12 cellular contexts compared by ENCODE assay signal in the genomic region with DNA sequence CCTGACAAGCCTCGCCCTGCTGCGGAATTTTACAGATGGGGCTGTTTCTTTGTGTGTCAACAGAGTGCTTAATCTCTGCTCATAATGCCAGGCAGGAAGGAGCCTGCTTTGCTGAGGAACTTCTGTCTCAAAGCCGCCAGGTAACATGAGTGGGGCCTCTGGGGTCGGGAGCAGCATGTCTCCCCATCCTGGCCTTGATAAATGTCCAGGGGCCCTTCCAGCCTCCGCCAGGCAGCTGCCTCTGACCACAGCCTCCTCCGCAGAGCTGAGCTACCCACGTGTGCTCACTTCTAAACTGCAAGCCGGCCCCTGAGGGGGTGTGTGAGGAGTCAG.
DNase-seq lines count a peak whose midpoint lies in the region; ATAC-seq and TF ChIP-seq lines count a peak whose summit lies in the region.
"Had no signal": no experiment of that assay in that cellular context is flagged by ENCODE, and none has a peak within 500 bp of the region (broad histone marks: within the 10 kb centered on the region; RNA-seq: fewer than 3 reads in every experiment).

No MANE protein-coding gene starts in this region.

- H3K23ac ChIP-seq in H9 (ENCODE audit: insufficient read length, low read depth, low read length): no peak overlapping the region

- H2AFZ ChIP-seq in H9 (ENCODE audit: low read length): no peak overlapping the region

- TF ChIP-seq POLR2A in sigmoid colon (IDR thresholded peaks at IDR 0.05): no peak

- peaks cover 0 to 2% of the 10 kb centered on the region in 2 experiments; a peak in 2 of 5 replicates for H3K9me3 Mint-ChIP-seq in H9
- no peaks in the 10 kb centered on the region for H3K9me3 Mint-ChIP-seq in WTC11
- H3K9me3 Mint-ChIP-seq: CD8-positive, alpha-beta T cell had no signal

- H3K27me3 ChIP-seq in H9 (ENCODE audit: insufficient read depth, low read length): no peaks in the 10 kb centered on the region
- H3K27me3 ChIP-seq in NT2/D1 (ENCODE audit: insufficient read depth, insufficient read length): no peaks in the 10 kb centered on the region
- H3K27me3 ChIP-seq in sigmoid colon: no peaks in the 10 kb centered on the region
- H3K27me3 ChIP-seq: ovary had no signal

- H2AK5ac ChIP-seq in H9 (ENCODE audit: insufficient read length, low read length): no peak overlapping the region

- H3K27ac Mint-ChIP-seq in H9 (0 out of 7 replicates have a peak overlapping the region, but pooled peaks of 1 of the 3 experiments have one; percentile 30), WTC11 (no peak overlapping the region; the same call in 1 of the 2 replicates)
- H3K27ac Mint-ChIP-seq: CD8-positive, alpha-beta T cell had no signal

- no peak overlapping the region for H2BK120ac ChIP-seq in H9 (ENCODE audit: low read depth, low read length, poor library complexity, severe bottlenecking)

- H3K4me3 ChIP-seq in NT2/D1 (ENCODE audit: insufficient read length, low read depth) (no peak overlapping the region), fibroblast of villous mesenchyme (ENCODE audit: low read depth, low read length) (no peak overlapping the region), sigmoid colon (no peak overlapping the region)
- H3K4me3 ChIP-seq: ovary had no signal

- no peak overlapping the region for H2BK5ac ChIP-seq in H9 (ENCODE audit: insufficient read length, low read length)

- CTCF ChIA-PET in WTC11 (lab: Charles Lee): interaction anchor here (1.3 to 2.3 kb wide), 3 partner anchors 15 to 117 kb away, joined by 3 to 5 read pairs (median 5); no protein-coding TSS in a partner anchor

- H4K8ac ChIP-seq in H9 (replicated peaks; ENCODE audit: insufficient read length, low read depth, low read length): no peak overlapping the region

- H3K18ac ChIP-seq in H9 (ENCODE audit: insufficient read length, low read depth, low read length): no peak overlapping the region

- H3K27me3 Mint-ChIP-seq in H9 (ENCODE audit: low read depth): no peaks in the 10 kb centered on the region; the same call in 1 of the 2 replicates
- H3K27me3 Mint-ChIP-seq in WTC11 (ENCODE audit: low read depth): no peaks in the 10 kb centered on the region

- H4K5ac ChIP-seq in H9 (ENCODE audit: insufficient read length, low read depth, low read length): no peak overlapping the region

- no peaks in the 10 kb centered on the region for H3K9me3 ChIP-seq in H9 (ENCODE audit: control insufficient read depth, low read depth, low read length)
- peaks cover 7% of the 10 kb centered on the region; the same call in 1 of the 2 replicates for H3K9me3 ChIP-seq in NT2/D1 (ENCODE audit: insufficient read depth, low read length)
- H3K9me3 ChIP-seq in sigmoid colon: no peaks in the 10 kb centered on the region
- H3K9me3 ChIP-seq: ovary had no signal

- no peak overlapping the region for H3K4me2 ChIP-seq in H9 (ENCODE audit: insufficient read depth, insufficient read length, low read length)

- POLR2A ChIA-PET in WTC11 (lab: Charles Lee): interaction anchor here (0.5 kb wide), 1 partner anchor 111 kb away, joined by 3 read pairs; no protein-coding TSS in a partner anchor

- H3K36me3 ChIP-seq in NT2/D1 (ENCODE audit: insufficient read depth, insufficient read length, low read length) (no peaks in the 10 kb centered on the region), sigmoid colon (no peaks in the 10 kb centered on the region)
- H3K36me3 ChIP-seq: ovary had no signal

- H2BK12ac ChIP-seq in H9 (ENCODE audit: insufficient read length, low read depth, low read length): no peak overlapping the region

- DNase-seq in H9: peak; percentile 64
- DNase-seq in NT2/D1 (ENCODE audit: low read depth, low spot score): peak; percentile 72
- peak; percentile 53 for DNase-seq in fibroblast of villous mesenchyme (ENCODE audit: low read depth)
- DNase-seq in sigmoid colon: no peak
- DNase-seq in WTC11 (ENCODE audit: low spot score): no peak
- no peak for DNase-seq in OCI-M2 (lab: John Stamatoyannopoulos, UW; ENCODE audit: unreplicated experiment)
- DNase-seq: CD8-positive, alpha-beta T cell; cerebellar nuclear complex; hippocampal formation; ovary had no signal

- H3K4me3 Mint-ChIP-seq in H9 (no peak overlapping the region), WTC11 (no peak overlapping the region)
- H3K4me3 Mint-ChIP-seq: CD8-positive, alpha-beta T cell had no signal

- no peak overlapping the region for H4K91ac ChIP-seq in H9 (ENCODE audit: insufficient read length, low read depth, low read length)

- WGBS in H9 (ENCODE audit: extremely low coverage, insufficient read length, low lambda C conversion rate): no CpG with 5 or more reads among the region's 8 CpGs
- 35 to 61% methylated on average over 8 of the region's 8 CpGs for WGBS in sigmoid colon, 2 donors

- no peak overlapping the region for H3K56ac ChIP-seq in H9 (ENCODE audit: insufficient read length, low read depth, low read length)

- H3K23me2 ChIP-seq in H9 (ENCODE audit: insufficient read length, low read depth, low read length, poor library complexity, severe bottlenecking): no peaks in the 10 kb centered on the region

- ATAC-seq in WTC11 (no peak; the same call in 1 of the 2 replicates), SK-N-SH treated with all-trans-retinoic acid at 6 μM for 48 hours (no peak), HG03460 (IDR thresholded peaks at IDR 0.05; ENCODE audit: unreplicated experiment) (no peak)
- ATAC-seq: CD8-positive, alpha-beta T cell had no signal

- no peak overlapping the region for H3K14ac ChIP-seq in H9 (ENCODE audit: insufficient read depth, low read length)

- H3K4me1 Mint-ChIP-seq in H9 (peaks cover 35 to 46% of the 10 kb centered on the region in 2 experiments), WTC11 (peaks cover 48% of the 10 kb centered on the region)

- no peak overlapping the region for H2BK20ac ChIP-seq in H9 (ENCODE audit: low read depth, low read length, poor library complexity, severe bottlenecking)

- H3K4me1 ChIP-seq in H9 (ENCODE audit: insufficient read depth, low read length): no peaks in the 10 kb centered on the region; the same call in 1 of the 2 replicates
- peaks cover 42% of the 10 kb centered on the region for H3K4me1 ChIP-seq in NT2/D1 (ENCODE audit: insufficient read depth, insufficient read length)
- H3K4me1 ChIP-seq in sigmoid colon: peaks cover 0 to 95% (median 74%) of the 10 kb centered on the region in 4 donors

- no peak overlapping the region for H3K27ac ChIP-seq in H9 (ENCODE audit: insufficient read length, low read depth, low read length)
- H3K27ac ChIP-seq in sigmoid colon: peak overlapping the region; percentile 87 to 93 (median 88)

- no peak overlapping the region for H3K9ac ChIP-seq in H9 (ENCODE audit: extremely low read depth, insufficient read length, low read length)
- no peak overlapping the region for H3K9ac ChIP-seq in NT2/D1 (ENCODE audit: insufficient read length, low read depth)

- no peak for TF ChIP-seq EP300 in sigmoid colon (IDR thresholded peaks at IDR 0.05)

- H2BK15ac ChIP-seq in H9 (ENCODE audit: low read depth, low read length): no peak overlapping the region

- H3K36me3 Mint-ChIP-seq in H9 (ENCODE audit: insufficient read depth in 1 of 3, low read depth in 3 of 3): no peaks in the 10 kb centered on the region; a peak in 1 of 7 replicates
- H3K36me3 Mint-ChIP-seq in WTC11: no peaks in the 10 kb centered on the region
- H3K36me3 Mint-ChIP-seq: CD8-positive, alpha-beta T cell had no signal

- no peaks in the 10 kb centered on the region for H3K79me2 ChIP-seq in H9 (ENCODE audit: insufficient read depth, low read length)

- H3K4ac ChIP-seq in H9 (ENCODE audit: low read depth, low read length): no peak overlapping the region

- H4K20me1 ChIP-seq in H9 (ENCODE audit: control insufficient read depth, insufficient read depth, insufficient read length): no peaks in the 10 kb centered on the region

- intact Hi-C loops in sigmoid colon (cut with DNase I): loop anchor here (5.0 kb wide), 1 partner anchor 64 kb away; no protein-coding TSS in a partner anchor

- TF ChIP-seq CTCF in H9 (conservative IDR thresholded peaks at IDR 0.05) (no peak), fibroblast of villous mesenchyme (IDR thresholded peaks at IDR 0.05; ENCODE audit: insufficient read depth, low read depth, low read length) (no peak), sigmoid colon (IDR thresholded peaks at IDR 0.05) (no peak), WTC11 (IDR thresholded peaks at IDR 0.05) (no peak)

- H3T11ph ChIP-seq in H9 (ENCODE audit: low read length): no peak overlapping the region

- H3K79me1 ChIP-seq in H9 (ENCODE audit: insufficient read depth, low read depth, low read length, poor library complexity, severe bottlenecking): no peaks in the 10 kb centered on the region

TF ChIP-seq in WTC11, 78 proteins besides CTCF, POLR2A, EP300 and RAD21 (continues in another document):
- no peak for TF ChIP-seq ZNF263 (CRISPR knock-in tag; IDR thresholded peaks at IDR 0.05; ENCODE audit: low read depth)
- TF ChIP-seq, protein P1, sequence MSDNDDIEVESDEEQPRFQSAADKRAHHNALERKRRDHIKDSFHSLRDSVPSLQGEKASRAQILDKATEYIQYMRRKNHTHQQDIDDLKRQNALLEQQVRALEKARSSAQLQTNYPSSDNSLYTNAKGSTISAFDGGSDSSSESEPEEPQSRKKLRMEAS (CRISPR knock-in tag; IDR thresholded peaks at IDR 0.05): no peak
- no peak for TF ChIP-seq NR1H2 (CRISPR knock-in tag; IDR thresholded peaks at IDR 0.05)
- TF ChIP-seq GTF2I (CRISPR knock-in tag; conservative IDR thresholded peaks at IDR 0.05): no peak

TF ChIP-seq in SK-N-SH treated with all-trans-retinoic acid at 6 μM for 48 hours, 23 proteins besides CTCF, POLR2A, EP300 and RAD21 (continues in another document):
- TF ChIP-seq, protein P2, sequence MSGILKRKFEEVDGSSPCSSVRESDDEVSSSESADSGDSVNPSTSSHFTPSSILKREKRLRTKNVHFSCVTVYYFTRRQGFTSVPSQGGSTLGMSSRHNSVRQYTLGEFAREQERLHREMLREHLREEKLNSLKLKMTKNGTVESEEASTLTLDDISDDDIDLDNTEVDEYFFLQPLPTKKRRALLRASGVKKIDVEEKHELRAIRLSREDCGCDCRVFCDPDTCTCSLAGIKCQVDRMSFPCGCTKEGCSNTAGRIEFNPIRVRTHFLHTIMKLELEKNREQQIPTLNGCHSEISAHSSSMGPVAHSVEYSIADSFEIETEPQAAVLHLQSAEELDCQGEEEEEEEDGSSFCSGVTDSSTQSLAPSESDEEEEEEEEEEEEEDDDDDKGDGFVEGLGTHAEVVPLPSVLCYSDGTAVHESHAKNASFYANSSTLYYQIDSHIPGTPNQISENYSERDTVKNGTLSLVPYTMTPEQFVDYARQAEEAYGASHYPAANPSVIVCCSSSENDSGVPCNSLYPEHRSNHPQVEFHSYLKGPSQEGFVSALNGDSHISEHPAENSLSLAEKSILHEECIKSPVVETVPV (CRISPR knock-in tag; IDR thresholded peaks at IDR 0.05): no peak

Comparison
In these comparisons a context has a peak if more than half of its experiments do, and no peak if none do; other contexts are left out.
1. DNase-seq: peak in H9 (single experiment), NT2/D1 (single experiment) and fibroblast of villous mesenchyme (single experiment); none in sigmoid colon (single experiment), WTC11 (single experiment) and OCI-M2 (single experiment).